1 cellular context compared by ENCODE assay signal in genomic region chr3:101551359-101552081, GRCh38.
A peak's percentile ranks its signal among the peaks of the same experiment; 100 is the strongest.
TF ChIP-seq lines count a peak whose summit lies in the region.

No MANE protein-coding gene starts in this region.

TF ChIP-seq in HepG2, 621 proteins besides CTCF, POLR2A, EP300 and RAD21:
- TF ChIP-seq ZNF687 (CRISPR knock-in tag; IDR thresholded peaks at IDR 0.05), result peak; percentile 56; the same call in 1 of the 2 replicates
TF ChIP-seq in HepG2: peak in this region for 1; not testable (repeated sequence) for 620.
